27 cellular contexts compared by ENCODE assay signal in the genomic region with DNA sequence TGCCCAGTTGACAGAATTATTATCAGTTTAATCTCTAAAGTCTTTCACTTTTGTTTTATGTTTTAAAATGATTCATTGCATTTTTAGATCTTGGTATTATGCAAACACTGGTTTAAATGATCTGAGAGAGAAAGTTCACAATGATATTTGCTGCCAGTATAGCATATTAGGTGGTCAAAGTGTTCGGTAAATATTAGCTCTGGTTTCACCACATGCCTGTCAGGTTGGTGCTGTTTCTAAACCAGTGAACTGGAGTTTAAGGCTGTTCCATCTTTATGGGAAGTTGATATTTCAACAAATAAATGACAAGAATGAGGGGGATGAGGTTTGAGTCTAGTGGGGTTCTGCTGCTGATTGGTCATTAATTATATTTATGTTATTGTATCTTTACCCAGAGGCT.
DNase-seq lines count a peak whose midpoint lies in the region; ATAC-seq, FAIRE-seq and TF ChIP-seq lines count a peak whose summit lies in the region.
"Had no signal": no experiment of that assay in that cellular context is flagged by ENCODE, and none has a peak within 500 bp of the region (broad histone marks: within the 10 kb centered on the region; RNA-seq: fewer than 3 reads in every experiment).

No MANE protein-coding gene starts in this region.

- peak; percentile 95 for FAIRE-seq in islet of Langerhans (lab: Jason Lieb, UNC)
- FAIRE-seq: TTC549 had no signal

- no peaks in the 10 kb centered on the region for H3K27me3 ChIP-seq in upper lobe of left lung
- H3K27me3 ChIP-seq: cardiac muscle cell, neural progenitor cell, sigmoid colon had no signal

- no peak for TF ChIP-seq EP300 in upper lobe of left lung (IDR thresholded peaks at IDR 0.05)

- H3K4me3 ChIP-seq in upper lobe of left lung = no peak overlapping the region
- H3K4me3 ChIP-seq: cardiac muscle cell, neural progenitor cell, sigmoid colon had no signal

- peaks cover 0 to 4% (median 0%) of the 10 kb centered on the region in 4 donors for H3K4me1 ChIP-seq in upper lobe of left lung
- H3K4me1 ChIP-seq: neural progenitor cell, sigmoid colon had no signal

- ATAC-seq in GM19395 (IDR thresholded peaks at IDR 0.05; ENCODE audit: unreplicated experiment) = no peak
- no peak for ATAC-seq in upper lobe of left lung (ENCODE audit: low FRiP score in 2 of 2)
- ATAC-seq: activated CD4-positive, CD25-positive, alpha-beta regulatory T cell treated with anti-CD3 and anti-CD28 coated beads, Interleukin-2, amount 50 U/mL, for 24 hours; effector memory CD8-positive, alpha-beta T cell; stimulated activated effector memory CD8-positive, alpha-beta T cell treated with anti-CD3 and anti-CD28 coated beads, Interleukin-12 subunit alpha, Interleukin-12 subunit beta, amount 100 ng/mL, for 72 hours had no signal

- H3K27ac ChIP-seq in upper lobe of left lung = no peak overlapping the region
- H3K27ac ChIP-seq: cardiac muscle cell, neural progenitor cell, sigmoid colon had no signal

- TF ChIP-seq CTCF in upper lobe of left lung (IDR thresholded peaks at IDR 0.05) = no peak

- TF ChIP-seq POLR2A in upper lobe of left lung (IDR thresholded peaks at IDR 0.05) = no peak

- no peaks in the 10 kb centered on the region for H3K36me3 ChIP-seq in upper lobe of left lung
- H3K36me3 ChIP-seq: cardiac muscle cell, neural progenitor cell, sigmoid colon had no signal

- H3K9me3 ChIP-seq in upper lobe of left lung = no peaks in the 10 kb centered on the region
- H3K9me3 ChIP-seq: SK-N-SH had no signal

- DNase-seq in NCI-H1092 treated with DMSO at 0.1 percent for 48 hours (lab: John Stamatoyannopoulos, UW) = peak; percentile 54
- no peak for DNase-seq in NCI-H1092 (lab: John Stamatoyannopoulos, UW)
- peak; percentile 24 for DNase-seq in NCI-H2029 treated with DMSO at 0.1 percent for 48 hours (lab: John Stamatoyannopoulos, UW)
- DNase-seq in renal cortical epithelial cell (ENCODE audit: low read depth) = peak; percentile 2
- no peak for DNase-seq in amniotic stem cell (lab: John Stamatoyannopoulos, UW)
- no peak for DNase-seq in upper lobe of left lung
- DNase-seq: 8988T; activated CD4-positive, alpha-beta T cell treated with anti-CD3 and anti-CD28 coated beads, Interleukin-2, amount 50 U/mL, for 48 hours; activated naive CD4-positive, alpha-beta T cell treated with anti-CD3 and anti-CD28 coated beads, Interleukin-2, amount 50 U/mL, for 16 hours; CD4-positive, alpha-beta T cell; cortex of kidney; DMS 273 treated with DMSO at 0.1 percent for 48 hours; effector memory CD8-positive, alpha-beta T cell; foreskin fibroblast; GDM1; NCI-H1048; NCI-H82; sigmoid colon; SK-N-SH; stimulated activated CD4-positive, alpha-beta T cell treated with anti-CD3 and anti-CD28 coated beads, Interleukin-4, amount 100 ng/mL, for 24 hours had no signal

- WGBS in upper lobe of left lung, 2 donors = 52 to 62% methylated on average over 1 of the region's 1 CpG

Comparison
In these comparisons a context has a peak if more than half of its experiments do, and no peak if none do; other contexts are left out.
1. DNase-seq: peak in NCI-H1092 treated with DMSO at 0.1 percent for 48 hours (single experiment), NCI-H2029 treated with DMSO at 0.1 percent for 48 hours (single experiment) and renal cortical epithelial cell (single experiment); none in NCI-H1092 (single experiment), amniotic stem cell (single experiment) and upper lobe of left lung (0 of 2).